In the genomic region with DNA sequence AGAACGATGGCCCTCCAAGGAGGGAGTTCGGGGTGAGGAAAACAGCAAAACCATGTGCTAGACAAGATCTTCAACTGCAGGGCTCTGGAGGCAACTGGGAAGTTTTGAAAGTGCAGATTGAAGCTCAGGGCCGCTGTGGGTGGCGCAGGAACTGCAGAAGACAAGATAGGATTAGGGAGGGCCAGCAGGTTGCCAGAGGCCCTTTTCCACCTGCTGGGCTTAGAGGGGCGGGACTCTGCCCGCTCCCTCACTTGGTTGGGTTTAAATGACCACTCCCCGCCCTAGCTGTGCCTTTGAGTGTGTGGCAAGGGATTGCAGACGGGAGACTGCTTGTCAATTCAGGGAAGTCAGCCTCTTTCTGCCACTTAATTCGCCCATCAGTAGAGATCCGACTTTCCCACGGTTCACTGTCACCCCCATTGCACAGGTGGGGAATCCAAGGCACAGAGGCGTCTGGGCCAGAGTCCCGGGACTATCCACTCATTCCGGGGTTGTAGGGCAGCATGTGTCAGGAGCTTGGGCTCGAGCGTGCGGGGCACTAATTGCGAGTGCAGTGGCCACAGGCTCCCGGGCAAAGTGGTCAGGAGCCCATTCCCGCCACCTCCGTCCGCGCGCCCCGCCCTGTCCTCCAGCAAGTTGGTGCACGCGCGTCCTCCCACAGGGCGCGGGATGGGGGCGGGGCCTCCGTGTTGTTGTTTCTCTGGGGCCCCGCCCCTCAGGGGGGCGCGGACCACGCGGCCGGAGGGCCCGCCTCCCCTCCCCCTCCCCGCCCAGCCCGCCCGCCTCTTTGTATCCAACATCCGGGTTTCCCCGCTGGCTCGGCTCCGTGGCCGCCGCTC, we compare ENCODE assay signal across 8 cellular contexts.
DNase-seq lines count a peak whose midpoint lies in the region; ATAC-seq lines count a peak whose summit lies in the region.

Gene ACVR2B (plus strand): TSS at position 816 of the 839 bp plus-strand sequence. CDS start 433 bp downstream, outside the sequence.

- no peaks in the 10 kb centered on the region for H3K27me3 ChIP-seq in effector memory CD4-positive, alpha-beta T cell (replicated peaks; ENCODE audit: control insufficient read depth, insufficient read depth, low read length, poor library complexity, severe bottlenecking)

- peak; percentile 47 for ATAC-seq in GM19025 (IDR thresholded peaks at IDR 0.05; ENCODE audit: low read depth, unreplicated experiment)
- peak; percentile 44 for ATAC-seq in HG03521 (IDR thresholded peaks at IDR 0.05; ENCODE audit: unreplicated experiment)

- peaks cover 14% of the 10 kb centered on the region for H3K4me1 ChIP-seq in effector memory CD4-positive, alpha-beta T cell (ENCODE audit: control insufficient read depth, insufficient read depth, low read length, poor library complexity, severe bottlenecking)

- H3K36me3 ChIP-seq in effector memory CD4-positive, alpha-beta T cell (ENCODE audit: control insufficient read depth, insufficient read depth, low read length) = no peaks in the 10 kb centered on the region

- H3K27ac ChIP-seq in effector memory CD4-positive, alpha-beta T cell (ENCODE audit: insufficient read depth, low read length, poor library complexity, severe bottlenecking) = no peak within 1 kb of the TSS

- H3K9me3 ChIP-seq in effector memory CD4-positive, alpha-beta T cell (ENCODE audit: control insufficient read depth, low read length) = no peaks in the 10 kb centered on the region

- H3K4me3 ChIP-seq in effector memory CD4-positive, alpha-beta T cell (ENCODE audit: insufficient read depth, low read depth, low read length, poor library complexity, severe bottlenecking) = peak within 1 kb of the TSS; percentile 66

- DNase-seq in 8988T (peak; percentile 99), NCI-H82 treated with DMSO at 0.1 percent for 48 hours (lab: John Stamatoyannopoulos, UW; ENCODE audit: unreplicated experiment) (peak; percentile 56), medulla oblongata (ENCODE audit: extremely low spot score) (peak; percentile 93)
- DNase-seq in activated CD8-positive, alpha-beta memory T cell treated with anti-CD3 and anti-CD28 coated beads for 4 hours (ENCODE audit: low read depth in 2 of 2) = peak; percentile 38 to 58
- DNase-seq in effector memory CD4-positive, alpha-beta T cell = peak; percentile 42 to 56 (median 46)
- peak; percentile 53 to 57 (median 56) for DNase-seq in stimulated activated CD4-positive, alpha-beta T cell treated with anti-CD3 and anti-CD28 coated beads, TNF-alpha, amount 100 ng/mL, for 4 hours (ENCODE audit: low read depth in 3 of 3)

Comparison
In these comparisons a context has a peak if more than half of its experiments do, and no peak if none do; other contexts are left out.
1. DNase-seq: peak in every context shown above with its lines; median percentile 99 in 8988T; 93 in medulla oblongata; 56 in NCI-H82 treated with DMSO at 0.1 percent for 48 hours; 56 in stimulated activated CD4-positive, alpha-beta T cell treated with anti-CD3 and anti-CD28 coated beads, TNF-alpha, amount 100 ng/mL, for 4 hours; 48 in activated CD8-positive, alpha-beta memory T cell treated with anti-CD3 and anti-CD28 coated beads for 4 hours; 46 in effector memory CD4-positive, alpha-beta T cell.